In the genomic region with DNA sequence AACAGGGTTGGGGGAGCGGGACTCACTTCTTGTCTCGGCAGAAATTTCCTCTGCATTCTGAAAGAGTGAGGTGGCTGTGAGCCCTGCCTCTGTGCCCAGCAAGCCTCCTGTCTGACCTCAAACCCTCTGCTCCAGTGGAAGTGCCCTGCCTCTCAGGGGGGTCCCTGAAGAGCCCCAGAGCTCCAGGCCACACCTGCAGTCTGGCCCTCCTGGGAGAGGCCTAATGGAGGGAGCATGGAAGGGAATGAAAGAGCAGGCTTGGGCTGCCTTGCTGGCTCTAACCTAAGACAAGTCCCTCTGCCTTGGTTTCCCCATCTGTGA, we compare ENCODE assay signal across 12 cellular contexts. TPM values are rescaled to one million over a fixed set of nuclear protein-coding genes. Genes with fewer than 3 reads are reported as not detected.
A peak's percentile ranks its signal among the peaks of the same experiment; 100 is the strongest.
DNase-seq lines count a peak whose midpoint lies in the region; ATAC-seq, FAIRE-seq and TF ChIP-seq lines count a peak whose summit lies in the region.
"Had no signal": no experiment of that assay in that cellular context is flagged by ENCODE, and none has a peak within 500 bp of the region (broad histone marks: within the 10 kb centered on the region; RNA-seq: fewer than 3 reads in every experiment).

No MANE protein-coding gene starts in this region.

- peak overlapping the region; percentile 13 for H3K4me2 ChIP-seq in endothelial cell of umbilical vein (ENCODE audit: insufficient read depth, low read length)

- TSS peak; percentile 19 for BruUV-seq in endothelial cell of umbilical vein (replicated peaks; lab: Mats Ljungman, UMichigan)

- H3K79me2 ChIP-seq in endothelial cell of umbilical vein (ENCODE audit: control insufficient read depth, insufficient read depth, low read length): peaks cover 6% of the 10 kb centered on the region

- no peaks in the 10 kb centered on the region for H3K27me3 Mint-ChIP-seq in nephron (ENCODE audit: low read depth)
- no peaks in the 10 kb centered on the region for H3K27me3 Mint-ChIP-seq in progenitor cell of endocrine pancreas

- no peaks in the 10 kb centered on the region for H3K9me1 ChIP-seq in endothelial cell of umbilical vein (replicated peaks; ENCODE audit: control insufficient read depth, extremely low read depth, insufficient read depth, low read length)

- peak overlapping the region; percentile 76 for H3K27ac ChIP-seq in RWPE1
- peak overlapping the region; percentile 90 for H3K27ac ChIP-seq in endothelial cell of umbilical vein (ENCODE audit: insufficient read depth, low read depth, low read length)
- peak overlapping the region; percentile 78 to 99 (median 96) for H3K27ac ChIP-seq in tibial nerve

- no peak for DNase-seq in RWPE1 (ENCODE audit: low spot score)
- no peak for DNase-seq in endothelial cell of umbilical vein (ENCODE audit: low read depth, low spot score)
- DNase-seq in tibial nerve (ENCODE audit: low spot score in 2 of 2): no peak
- no peak for DNase-seq in stimulated activated naive CD8-positive, alpha-beta T cell treated with anti-CD3 and anti-CD28 coated beads, Interleukin-15, Interleukin-2, amounts not matched to agents 100 U/mL and 50 U/mL, for 24 hours
- no peak for DNase-seq in iPS-NIHi7 (ENCODE audit: extremely low spot score)
- no peak for DNase-seq in progenitor cell of endocrine pancreas (ENCODE audit: low spot score, unreplicated experiment)
- DNase-seq: activated CD4-positive, CD25-positive, alpha-beta regulatory T cell; activated gamma-delta T cell; DMS 273 treated with DMSO at 0.1 percent for 48 hours; NCI-H2107 had no signal

- H3K27me3 ChIP-seq in endothelial cell of umbilical vein (ENCODE audit: control insufficient read depth in 2 of 2, insufficient read depth in 2 of 2, low read length in 2 of 2) (no peaks in the 10 kb centered on the region), tibial nerve (no peaks in the 10 kb centered on the region)

- peaks cover 39% of the 10 kb centered on the region for H3K4me1 ChIP-seq in endothelial cell of umbilical vein (ENCODE audit: control insufficient read depth, extremely low read depth, insufficient read depth, low read length)
- peaks cover 7 to 100% (median 85%) of the 10 kb centered on the region in 4 donors for H3K4me1 ChIP-seq in tibial nerve

- H3K27ac Mint-ChIP-seq in nephron (peak overlapping the region; percentile 89 to 96 (median 92)), progenitor cell of endocrine pancreas (no peak overlapping the region)

- H3K36me3 Mint-ChIP-seq in nephron (ENCODE audit: low read depth) (peaks cover 36% of the 10 kb centered on the region), progenitor cell of endocrine pancreas (ENCODE audit: insufficient read depth) (peaks cover 4% of the 10 kb centered on the region)

- TF ChIP-seq CTCF in RWPE1 (conservative IDR thresholded peaks at IDR 0.05; ENCODE audit: low read depth) (no peak), endothelial cell of umbilical vein (IDR thresholded peaks at IDR 0.05; ENCODE audit: extremely low read depth in 1 of 2, insufficient read depth in 1 of 2, low read depth in 1 of 2, low read length in 2 of 2) (no peak), nephron (IDR thresholded peaks at IDR 0.05; ENCODE audit: unreplicated experiment in 3 of 3) (no peak), tibial nerve (IDR thresholded peaks at IDR 0.05) (no peak), progenitor cell of endocrine pancreas (IDR thresholded peaks at IDR 0.05; ENCODE audit: unreplicated experiment) (no peak)

- H3K4me3 ChIP-seq in endothelial cell of umbilical vein (replicated peaks in 1 of 3; ENCODE audit: insufficient read depth in 1 of 3, low read depth in 1 of 3, low read length in 3 of 3) (no peak overlapping the region), tibial nerve (no peak overlapping the region)

- no peaks in the 10 kb centered on the region for H4K20me1 ChIP-seq in endothelial cell of umbilical vein (replicated peaks; ENCODE audit: control insufficient read depth, extremely low read depth, insufficient read depth, low read length)

- H3K36me3 ChIP-seq in endothelial cell of umbilical vein (ENCODE audit: control insufficient read depth in 2 of 2, extremely low read depth in 1 of 2, insufficient read depth in 2 of 2, low read length in 2 of 2) (peaks cover 0 to 9% of the 10 kb centered on the region in 2 experiments), tibial nerve (no peaks in the 10 kb centered on the region)

- POLR2A ChIA-PET in RWPE1 (lab: Yijun Ruan, JAX; ENCODE audit: low non-redundant PET) (no interaction called here), endothelial cell of umbilical vein (lab: Charles Lee) (interaction anchor here (0.9 to 2.7 kb wide), 2 partner anchors 12 to 15 kb away, joined by 5 to 14 read pairs; partner anchors contain the start of gene ARHGEF17)

- H3K4me3 Mint-ChIP-seq in nephron (peak overlapping the region; percentile 32 to 65 (median 52)), progenitor cell of endocrine pancreas (ENCODE audit: low read depth) (no peak overlapping the region)

- intact Hi-C loops in endothelial cell of umbilical vein (cut with micrococcal nuclease): loop anchor here (1.0 kb wide), 3 partner anchors 11 to 42 kb away; no protein-coding TSS in a partner anchor

- CTCF ChIA-PET in RWPE1 (lab: Yijun Ruan, JAX) (interaction anchor here (1.1 to 1.7 kb wide), 3 partner anchors 13 to 29 kb away, joined by 4 to 5 read pairs (median 4); no protein-coding TSS in a partner anchor), endothelial cell of umbilical vein (lab: Charles Lee) (interaction anchor here (0.9 to 5.7 kb wide), 7 partner anchors 8 to 338 kb away, joined by 3 to 57 read pairs (median 6); partner anchors contain the start of gene ARHGEF17)

- no peak overlapping the region for H2AFZ ChIP-seq in endothelial cell of umbilical vein (ENCODE audit: low read depth, low read length)

- H3K9me3 Mint-ChIP-seq in nephron: no peaks in the 10 kb centered on the region
- no peaks in the 10 kb centered on the region for H3K9me3 Mint-ChIP-seq in progenitor cell of endocrine pancreas (ENCODE audit: low read depth)

- no peaks in the 10 kb centered on the region for H3K9me3 ChIP-seq in endothelial cell of umbilical vein (replicated peaks; ENCODE audit: control insufficient read depth, insufficient read depth, low read length)
- H3K9me3 ChIP-seq in tibial nerve: no peaks in the 10 kb centered on the region

- TF ChIP-seq POLR2A in endothelial cell of umbilical vein (IDR thresholded peaks at IDR 0.05; ENCODE audit: low read depth, low read length) (no peak), tibial nerve (IDR thresholded peaks at IDR 0.05) (no peak)

- 44 to 53% methylated on average over 2 of the region's 2 CpGs for WGBS in tibial nerve, 2 donors

- TF ChIP-seq EP300 in tibial nerve (IDR thresholded peaks at IDR 0.05): no peak

- H3K9ac ChIP-seq in endothelial cell of umbilical vein (replicated peaks; ENCODE audit: extremely low read depth, insufficient read depth, low read length): peak overlapping the region; percentile 62

- dilution Hi-C loops in endothelial cell of umbilical vein (cut with MboI; ENCODE audit: extremely low pct_ligation_motif_present, low sequenced_read_pairs): no loop called here

- no peak for ATAC-seq in stimulated activated naive CD8-positive, alpha-beta T cell treated with anti-CD3 and anti-CD28 coated beads, Interleukin-15, Interleukin-2, amounts not matched to agents 100 U/mL and 50 U/mL, for 24 hours
- ATAC-seq in HG03432 (IDR thresholded peaks at IDR 0.05; ENCODE audit: unreplicated experiment): no peak

- peaks cover 89% of the 10 kb centered on the region for H3K4me1 Mint-ChIP-seq in nephron
- H3K4me1 Mint-ChIP-seq in progenitor cell of endocrine pancreas (ENCODE audit: low read depth): peaks cover 29% of the 10 kb centered on the region

- FAIRE-seq in endothelial cell of umbilical vein (lab: Jason Lieb, UNC): no peak

TF ChIP-seq in endothelial cell of umbilical vein, 7 proteins besides CTCF, POLR2A, EP300 and RAD21 (continues in another document):
- no peak for TF ChIP-seq GATA2 (IDR thresholded peaks at IDR 0.05; ENCODE audit: insufficient read depth, insufficient read length, low read depth, low read length)
- TF ChIP-seq FOS (IDR thresholded peaks at IDR 0.05; ENCODE audit: borderline replicate concordance, insufficient read depth, low read length): no peak

RNA-seq across cellular contexts. Expression of gene ARHGEF17, which starts 14.9 kb away (rescaled TPM):
- total RNA-seq in endothelial cell of umbilical vein (80.6 and 89.9 TPM in 2 replicates), tibial nerve (100 to 1,000 TPM; 102 to 135 (median 112) TPM), progenitor cell of endocrine pancreas (71.4 and 77.0 TPM in 2 replicates)
- 74.9 and 94.3 TPM in 2 replicates for polyA plus RNA-seq in endothelial cell of umbilical vein
- polyA plus RNA-seq in endothelial cell of umbilical vein (2011; cell fraction: cytosol; rRNA removed): 26.1 and 38.1 TPM in 2 replicates
- 278 and 342 TPM in 2 replicates for polyA plus RNA-seq in endothelial cell of umbilical vein (2011; cell fraction: nucleus; rRNA removed)
- 32.1 and 52.1 TPM in 2 replicates for polyA plus RNA-seq in endothelial cell of umbilical vein (2012)
- polyA minus RNA-seq in endothelial cell of umbilical vein: 123 and 158 TPM in 2 replicates
- 22.0 TPM for polyA minus RNA-seq in endothelial cell of umbilical vein (2011; cell fraction: cytosol; rRNA and poly(A)+ RNA removed)
- 126 and 169 TPM in 2 replicates for polyA minus RNA-seq in endothelial cell of umbilical vein (2011; cell fraction: nucleus; rRNA and poly(A)+ RNA removed)

RNA-seq across cellular contexts. Expression of gene P2RY6, which starts 50.8 kb away (rescaled TPM):
- total RNA-seq in endothelial cell of umbilical vein (0.30 TPM in 1 of 2 replicates, not detected in the other), tibial nerve (1 to 10 TPM in 1 of 4 donors, under 1 TPM in 2, not detected in 1; 0.63 to 3.3 (median 0.90) TPM), progenitor cell of endocrine pancreas (0.13 and 0.14 TPM in 2 replicates)
- polyA plus RNA-seq in endothelial cell of umbilical vein: 0.47 and 0.54 TPM in 2 replicates
- polyA plus RNA-seq in endothelial cell of umbilical vein (2011; cell fraction: cytosol; rRNA removed): 0.34 and 0.40 TPM in 2 replicates
- polyA plus RNA-seq in endothelial cell of umbilical vein (2011; cell fraction: nucleus; rRNA removed): 0.08 and 0.26 TPM in 2 replicates
- polyA plus RNA-seq in endothelial cell of umbilical vein (2012): 0.27 and 0.31 TPM in 2 replicates
- polyA minus RNA-seq in endothelial cell of umbilical vein: 0.13 and 0.24 TPM in 2 replicates
- 3.1 TPM for polyA minus RNA-seq in endothelial cell of umbilical vein (2011; cell fraction: cytosol; rRNA and poly(A)+ RNA removed)
- polyA minus RNA-seq in endothelial cell of umbilical vein (2011; cell fraction: nucleus; rRNA and poly(A)+ RNA removed): 0.63 TPM in 1 of 2 replicates, not detected in the other

RNA-seq across cellular contexts. Expression of gene RELT, which starts 53.3 kb away (rescaled TPM):
- 12.6 and 13.1 TPM in 2 replicates for total RNA-seq in endothelial cell of umbilical vein
- polyA plus RNA-seq in endothelial cell of umbilical vein: 6.7 and 8.2 TPM in 2 replicates
- 4.0 and 5.0 TPM in 2 replicates for polyA plus RNA-seq in endothelial cell of umbilical vein (2011; cell fraction: cytosol; rRNA removed)
- polyA plus RNA-seq in endothelial cell of umbilical vein (2011; cell fraction: nucleus; rRNA removed): 20.8 and 21.9 TPM in 2 replicates
- 6.5 and 8.8 TPM in 2 replicates for polyA plus RNA-seq in endothelial cell of umbilical vein (2012)
- 6.7 and 6.8 TPM in 2 replicates for polyA minus RNA-seq in endothelial cell of umbilical vein
- polyA minus RNA-seq in endothelial cell of umbilical vein (2011; cell fraction: cytosol; rRNA and poly(A)+ RNA removed): 8.7 TPM
- polyA minus RNA-seq in endothelial cell of umbilical vein (2011; cell fraction: nucleus; rRNA and poly(A)+ RNA removed): 9.9 and 12.0 TPM in 2 replicates
- 1 to 10 TPM; 2.4 to 6.0 (median 2.5) TPM for total RNA-seq in tibial nerve
- 5.3 and 5.7 TPM in 2 replicates for total RNA-seq in progenitor cell of endocrine pancreas
